14 cellular contexts compared by ENCODE assay signal in the genomic region with DNA sequence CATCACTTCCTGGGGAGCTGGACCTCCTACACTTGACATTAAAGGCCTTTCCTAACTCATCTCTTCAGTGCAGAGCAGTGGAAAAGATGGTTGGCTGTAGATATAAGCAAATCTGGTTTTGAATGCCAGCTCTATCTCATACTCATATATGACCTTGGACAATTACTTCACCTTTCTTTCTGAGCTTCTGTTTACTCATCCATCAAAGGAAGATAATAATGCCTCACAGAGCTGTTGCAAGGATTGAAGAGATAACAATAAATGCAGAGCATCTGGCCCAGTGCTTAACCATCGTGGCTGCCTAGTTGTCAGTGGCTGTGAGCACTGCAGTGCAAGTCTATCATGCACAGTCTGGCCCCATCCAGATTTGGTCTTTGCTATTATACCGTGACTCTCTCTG.
A peak's percentile ranks its signal among the peaks of the same experiment; 100 is the strongest.
DNase-seq lines count a peak whose midpoint lies in the region; TF ChIP-seq lines count a peak whose summit lies in the region.
"Had no signal": no experiment of that assay in that cellular context is flagged by ENCODE, and none has a peak within 500 bp of the region (broad histone marks: within the 10 kb centered on the region; RNA-seq: fewer than 3 reads in every experiment).

No MANE protein-coding gene starts in this region.

- H3K27ac Mint-ChIP-seq in HFFc6 (peak overlapping the region; percentile 58), osteocyte (ENCODE audit: unreplicated experiment) (peak overlapping the region; percentile 92)
- H3K27ac Mint-ChIP-seq: CD8-positive, alpha-beta memory T cell had no signal

- peaks cover 41% of the 10 kb centered on the region for H3K4me1 Mint-ChIP-seq in HFFc6 (ENCODE audit: low read depth)
- H3K4me1 Mint-ChIP-seq in osteocyte (ENCODE audit: unreplicated experiment) = peaks cover 36% of the 10 kb centered on the region
- H3K4me1 Mint-ChIP-seq: CD8-positive, alpha-beta memory T cell had no signal

- H3K9me3 Mint-ChIP-seq in HFFc6 (no peaks in the 10 kb centered on the region), osteocyte (ENCODE audit: unreplicated experiment) (peaks cover 3% of the 10 kb centered on the region)
- H3K9me3 Mint-ChIP-seq: CD8-positive, alpha-beta memory T cell had no signal

- H3K36me3 Mint-ChIP-seq in HFFc6 (ENCODE audit: low read depth) (no peaks in the 10 kb centered on the region), osteocyte (ENCODE audit: unreplicated experiment) (no peaks in the 10 kb centered on the region)
- H3K36me3 Mint-ChIP-seq: CD8-positive, alpha-beta memory T cell had no signal

- DNase-seq in HFFc6 (no peak), NCI-H526 treated with DMSO at 0.1 percent for 48 hours (lab: John Stamatoyannopoulos, UW) (peak; percentile 1), amniotic epithelial cell (ENCODE audit: low read depth) (peak; percentile 84), osteocyte (ENCODE audit: extremely low spot score, unreplicated experiment) (no peak), iPS-NIHi7 (ENCODE audit: extremely low spot score) (no peak)
- DNase-seq in NK-92 treated with Interleukin-12 subunit alpha and Interleukin-12 subunit beta, amount 100 ng/mL, for 24 hours (lab: John Stamatoyannopoulos, UW) = no peak
- DNase-seq in activated CD4-positive, alpha-beta T cell treated with anti-CD3 and anti-CD28 coated beads for 48 hours = no peak
- DNase-seq: CD8-positive, alpha-beta memory T cell; DMS79 treated with DMSO at 0.1 percent for 48 hours; MV-4-11; NCI-H1417; NCI-H187 treated with DMSO at 0.1 percent for 48 hours; NCI-H2171 treated with DMSO at 0.1 percent for 48 hours; NCI-H524 had no signal

- H3K4me3 Mint-ChIP-seq in HFFc6 (no peak overlapping the region), osteocyte (ENCODE audit: unreplicated experiment) (no peak overlapping the region)
- H3K4me3 Mint-ChIP-seq: CD8-positive, alpha-beta memory T cell had no signal

- TF ChIP-seq CTCF in HFFc6 (IDR thresholded peaks at IDR 0.05) = no peak
- TF ChIP-seq CTCF in osteocyte (IDR thresholded peaks at IDR 0.05) = no peak

- H3K27me3 Mint-ChIP-seq in HFFc6 (ENCODE audit: insufficient read depth) = no peaks in the 10 kb centered on the region; the same call in 1 of the 2 replicates
- no peaks in the 10 kb centered on the region for H3K27me3 Mint-ChIP-seq in osteocyte (ENCODE audit: unreplicated experiment)

Comparison
In these comparisons a context has a peak if more than half of its experiments do, and no peak if none do; other contexts are left out.
1. DNase-seq: peak in NCI-H526 treated with DMSO at 0.1 percent for 48 hours (single experiment) and amniotic epithelial cell (single experiment); none in HFFc6 (single experiment), osteocyte (single experiment), iPS-NIHi7 (single experiment), NK-92 treated with Interleukin-12 subunit alpha and Interleukin-12 subunit beta, amount 100 ng/mL, for 24 hours (single experiment) and activated CD4-positive, alpha-beta T cell treated with anti-CD3 and anti-CD28 coated beads for 48 hours (single experiment).